Comparison of ENCODE assay signal across 12 cellular contexts in the genomic region with DNA sequence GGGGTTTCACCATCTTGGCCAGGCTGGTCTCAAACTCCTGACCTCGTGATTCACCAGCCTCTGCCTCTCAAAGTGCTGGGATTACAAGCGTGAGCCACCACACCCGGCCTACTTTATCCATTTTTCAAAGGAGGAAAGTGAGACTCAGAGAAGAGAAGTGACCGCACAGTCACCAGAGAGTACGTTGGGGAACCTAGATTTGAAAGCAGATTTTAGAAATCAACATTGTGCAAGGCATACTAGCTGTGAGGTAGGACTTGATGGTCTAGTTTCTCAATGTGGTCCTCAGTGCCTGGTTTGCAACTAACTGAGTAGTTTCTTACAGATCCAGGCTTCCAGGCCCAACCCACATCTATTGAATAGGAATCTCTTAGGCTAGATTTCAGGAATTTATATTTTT. TPM values are rescaled to one million over a fixed set of nuclear protein-coding genes. Genes with fewer than 3 reads are reported as not detected.
A peak's percentile ranks its signal among the peaks of the same experiment; 100 is the strongest.
DNase-seq lines count a peak whose midpoint lies in the region; ATAC-seq and TF ChIP-seq lines count a peak whose summit lies in the region.
"Had no signal": no experiment of that assay in that cellular context is flagged by ENCODE, and none has a peak within 500 bp of the region (broad histone marks: within the 10 kb centered on the region; RNA-seq: fewer than 3 reads in every experiment).

No MANE protein-coding gene starts in this region.

- POLR2A ChIA-PET in CD4-positive, alpha-beta T cell (lab: Charles Lee): interaction anchor here (1.2 to 4.2 kb wide), 4 partner anchors 14 to 39 kb away, joined by 3 to 169 read pairs (median 30); partner anchors contain the start of genes HDGF and MRPL24

- no peak overlapping the region for H3K9ac ChIP-seq in MM.1S (ENCODE audit: low read length)

- H3K27ac ChIP-seq in CD4-positive, alpha-beta T cell (ENCODE audit: low read depth, low read length): no peak overlapping the region
- H3K27ac ChIP-seq in MM.1S (ENCODE audit: low read length) (no peak overlapping the region), cingulate gyrus (ENCODE audit: low read depth, low read length) (peak overlapping the region; percentile 94), neutrophil (peak overlapping the region; percentile 92)

- H3K4me3 Mint-ChIP-seq in CD4-positive, alpha-beta T cell: peak overlapping the region; percentile 18
- H3K4me3 Mint-ChIP-seq in activated naive CD4-positive, alpha-beta T cell treated with anti-CD3 and anti-CD28 coated beads for 36 hours: no peak overlapping the region
- H3K4me3 Mint-ChIP-seq: HFFc6; T-helper 2 cell treated with Interferon-gamma antibody and Interleukin-4, amounts not matched to agents 5 μg/mL and 100 μg/mL, for 36 hours had no signal

- no peaks in the 10 kb centered on the region for H3K27me3 Mint-ChIP-seq in CD4-positive, alpha-beta T cell
- no peaks in the 10 kb centered on the region for H3K27me3 Mint-ChIP-seq in activated naive CD4-positive, alpha-beta T cell treated with anti-CD3 and anti-CD28 coated beads for 36 hours (ENCODE audit: low read depth)

- no peak overlapping the region for H3K27ac Mint-ChIP-seq in CD4-positive, alpha-beta T cell
- no peak overlapping the region for H3K27ac Mint-ChIP-seq in activated naive CD4-positive, alpha-beta T cell treated with anti-CD3 and anti-CD28 coated beads for 36 hours
- H3K27ac Mint-ChIP-seq: HFFc6; T-helper 2 cell treated with Interferon-gamma antibody and Interleukin-4, amounts not matched to agents 5 μg/mL and 100 μg/mL, for 36 hours had no signal

- no peaks in the 10 kb centered on the region for H4K20me1 ChIP-seq in MM.1S (ENCODE audit: insufficient read depth, low read length)

- DNase-seq in CD4-positive, alpha-beta T cell: no peak
- DNase-seq in MM.1S (no peak), SHP77 treated with DMSO at 0.1 percent for 48 hours (lab: John Stamatoyannopoulos, UW) (no peak), DMS79 (lab: John Stamatoyannopoulos, UW) (no peak)
- no peak for DNase-seq in activated naive CD4-positive, alpha-beta T cell treated with anti-CD3 and anti-CD28 coated beads for 36 hours
- DNase-seq: effector CD4-positive, alpha-beta T cell; HFFc6; NCI-H1417 treated with DMSO at 0.1 percent for 48 hours had no signal

- CTCF ChIA-PET in CD4-positive, alpha-beta T cell (lab: Charles Lee): interaction anchor here (2.0 to 2.6 kb wide), 2 partner anchors 14 to 76 kb away, joined by 7 to 8 read pairs; partner anchors contain the start of gene HDGF
- CTCF ChIA-PET in activated naive CD4-positive, alpha-beta T cell treated with anti-CD3 and anti-CD28 coated beads for 36 hours (lab: Charles Lee): interaction anchor here (0.5 to 8.7 kb wide), 2 partner anchors 39 to 310 kb away, joined by 6 to 124 read pairs; partner anchors contain the start of genes ISG20L2 and METTL25B

- no peaks in the 10 kb centered on the region for H3K9me3 Mint-ChIP-seq in CD4-positive, alpha-beta T cell
- H3K9me3 Mint-ChIP-seq in activated naive CD4-positive, alpha-beta T cell treated with anti-CD3 and anti-CD28 coated beads for 36 hours: no peaks in the 10 kb centered on the region
- H3K9me3 Mint-ChIP-seq: HFFc6; T-helper 2 cell treated with Interferon-gamma antibody and Interleukin-4, amounts not matched to agents 5 μg/mL and 100 μg/mL, for 36 hours had no signal

- H3K27me3 ChIP-seq in CD4-positive, alpha-beta T cell (ENCODE audit: control insufficient read depth, insufficient read depth, low read length): no peaks in the 10 kb centered on the region
- no peaks in the 10 kb centered on the region for H3K27me3 ChIP-seq in MM.1S (replicated peaks; ENCODE audit: insufficient read depth, low read length)
- H3K27me3 ChIP-seq in neutrophil: no peaks in the 10 kb centered on the region

- intact Hi-C loops in CD4-positive, alpha-beta T cell (cut with DNase I, micrococcal nuclease): loop anchor here (1.0 to 10.0 kb wide), 5 partner anchors 13 to 713 kb away; partner anchors contain the start of genes LAMTOR2 (in 1 of the 2), MEF2D (in 1 of the 2), MRPL24 (in 1 of the 2) and UBQLN4 (in 1 of the 2)
- intact Hi-C loops in activated naive CD4-positive, alpha-beta T cell treated with anti-CD3 and anti-CD28 coated beads for 36 hours (cut with micrococcal nuclease): loop anchor here (2.0 kb wide), 2 partner anchors 373 to 427 kb away; partner anchors contain the start of genes CCT3, ETV3 and TSACC

- no peak for TF ChIP-seq CTCF in CD4-positive, alpha-beta T cell (IDR thresholded peaks at IDR 0.05)
- TF ChIP-seq CTCF in MM.1S (IDR thresholded peaks at IDR 0.05; ENCODE audit: low read length): no peak
- TF ChIP-seq CTCF in neutrophil (IDR thresholded peaks at IDR 0.05): no peak

- H3F3A ChIP-seq in MM.1S (ENCODE audit: insufficient read depth, low read length): 0 out of 2 replicates have a peak, but pooled peaks cover 3% of the 10 kb centered on the region

- peak overlapping the region; percentile 82 for H3K4me3 ChIP-seq in MM.1S (ENCODE audit: low read length)
- peak overlapping the region in 1 of 2 experiments; percentile 9 for H3K4me3 ChIP-seq in neutrophil (ENCODE audit: low read depth in 1 of 2, low read length in 1 of 2)

- H3K4me1 ChIP-seq in MM.1S (ENCODE audit: low read length) (peaks cover 14% of the 10 kb centered on the region), neutrophil (ENCODE audit: control insufficient read depth in 1 of 2, insufficient read depth in 1 of 2, low read depth in 1 of 2, low read length in 1 of 2) (peaks cover 33% of the 10 kb centered on the region in 2 experiments)

- peaks cover 12% of the 10 kb centered on the region for H3K36me3 Mint-ChIP-seq in CD4-positive, alpha-beta T cell (ENCODE audit: low read depth)
- H3K36me3 Mint-ChIP-seq in activated naive CD4-positive, alpha-beta T cell treated with anti-CD3 and anti-CD28 coated beads for 36 hours (ENCODE audit: low read depth): peaks cover 14% of the 10 kb centered on the region

- peaks cover 25% of the 10 kb centered on the region for H3K4me1 Mint-ChIP-seq in CD4-positive, alpha-beta T cell (ENCODE audit: low read depth)
- H3K4me1 Mint-ChIP-seq in activated naive CD4-positive, alpha-beta T cell treated with anti-CD3 and anti-CD28 coated beads for 36 hours (ENCODE audit: low read depth): peaks cover 28% of the 10 kb centered on the region

- H3K36me3 ChIP-seq in MM.1S (replicated peaks; ENCODE audit: insufficient read depth, low read length) (no peaks in the 10 kb centered on the region; the same call in 1 of the 2 replicates), neutrophil (no peaks in the 10 kb centered on the region)

- peak overlapping the region; percentile 83 for H3K4me2 ChIP-seq in MM.1S (ENCODE audit: low read depth, low read length)

- H3K9me3 ChIP-seq in CD4-positive, alpha-beta T cell (ENCODE audit: control insufficient read depth, low read length): no peaks in the 10 kb centered on the region
- no peaks in the 10 kb centered on the region for H3K9me3 ChIP-seq in MM.1S (replicated peaks; ENCODE audit: insufficient read depth, low read length)
- H3K9me3 ChIP-seq in neutrophil: no peaks in the 10 kb centered on the region

- ATAC-seq in CD4-positive, alpha-beta T cell (ENCODE audit: poor library complexity): no peak
- ATAC-seq in GM18907 (IDR thresholded peaks at IDR 0.05; ENCODE audit: unreplicated experiment): no peak

- peak overlapping the region; percentile 83 for H2AFZ ChIP-seq in MM.1S (ENCODE audit: low read length)

- H3K79me2 ChIP-seq in MM.1S (ENCODE audit: low read length): peaks cover 46% of the 10 kb centered on the region

- H3K9me2 ChIP-seq in MM.1S (replicated peaks; ENCODE audit: insufficient read depth, low read length): no peaks in the 10 kb centered on the region

RNA-seq across cellular contexts. Expression of gene PRCC, which starts 1.7 kb away (rescaled TPM):
- total RNA-seq in CD4-positive, alpha-beta T cell: 10 to 100 TPM; 49.5 to 50.0 TPM
- total RNA-seq in activated naive CD4-positive, alpha-beta T cell treated with anti-CD3 and anti-CD28 coated beads for 36 hours: 10 to 100 TPM; 55.2 to 55.8 TPM

RNA-seq across cellular contexts. Expression of gene HDGF, which starts 14.2 kb away (rescaled TPM):
- 10 to 100 TPM; 60.8 TPM for total RNA-seq in CD4-positive, alpha-beta T cell
- 100 to 1,000 TPM; 282 to 283 TPM for total RNA-seq in activated naive CD4-positive, alpha-beta T cell treated with anti-CD3 and anti-CD28 coated beads for 36 hours

RNA-seq across cellular contexts. Expression of gene MRPL24, which starts 24.8 kb away (rescaled TPM):
- total RNA-seq in CD4-positive, alpha-beta T cell: 10 to 100 TPM; 11.7 to 11.9 TPM
- total RNA-seq in activated naive CD4-positive, alpha-beta T cell treated with anti-CD3 and anti-CD28 coated beads for 36 hours: 100 to 1,000 TPM in 1 of 2 experiments, 10 to 100 TPM in 1; 91.1 to 114 TPM

RNA-seq across cellular contexts. Expression of gene ISG20L2, which starts 37.1 kb away (rescaled TPM):
- total RNA-seq in CD4-positive, alpha-beta T cell: 10 to 100 TPM; 44.2 to 50.9 TPM
- total RNA-seq in activated naive CD4-positive, alpha-beta T cell treated with anti-CD3 and anti-CD28 coated beads for 36 hours: 10 to 100 TPM; 24.8 to 28.7 TPM

RNA-seq across cellular contexts. Expression of gene METTL25B, which starts 37.4 kb away (rescaled TPM):
- total RNA-seq in CD4-positive, alpha-beta T cell: 10 to 100 TPM; 10.6 to 12.0 TPM
- total RNA-seq in activated naive CD4-positive, alpha-beta T cell treated with anti-CD3 and anti-CD28 coated beads for 36 hours: 10 to 100 TPM; 35.3 to 35.5 TPM

Comparison
In these comparisons a context has a peak if more than half of its experiments do, and no peak if none do; other contexts are left out.
1. H3K27ac ChIP-seq: peak in cingulate gyrus (single experiment) and neutrophil (single experiment); none in CD4-positive, alpha-beta T cell (single experiment) and MM.1S (single experiment).
2. RNA of gene HDGF, which starts 14.2 kb away (total RNA-seq): 282 to 283 TPM in activated naive CD4-positive, alpha-beta T cell treated with anti-CD3 and anti-CD28 coated beads for 36 hours; 60.8 TPM in CD4-positive, alpha-beta T cell; every median in the first group is over 4 times any median in the second.
3. RNA of gene MRPL24, which starts 24.8 kb away (total RNA-seq): 91.1 to 114 TPM in activated naive CD4-positive, alpha-beta T cell treated with anti-CD3 and anti-CD28 coated beads for 36 hours; 11.7 to 11.9 TPM in CD4-positive, alpha-beta T cell; every median in the first group is over 4 times any median in the second.